In the genomic region with DNA sequence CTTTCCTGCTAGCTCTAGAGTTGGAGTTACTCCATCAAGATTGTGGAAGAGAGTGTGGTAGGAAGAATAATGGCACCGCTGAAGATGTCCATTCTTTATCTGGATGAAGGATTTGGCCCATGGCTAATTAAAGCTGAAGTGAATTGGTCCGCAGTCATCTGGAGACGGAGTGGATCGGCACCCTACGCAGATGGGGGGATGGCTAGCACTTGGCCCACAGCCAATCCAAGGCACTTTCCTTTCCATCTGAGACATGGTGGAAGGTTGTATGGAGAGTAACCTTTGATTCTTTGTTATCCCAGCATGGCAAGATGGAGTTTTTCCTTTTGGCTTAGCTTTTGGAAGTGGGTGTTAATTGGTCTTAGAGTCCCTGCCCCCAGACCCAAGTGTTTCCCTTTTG, we compare ENCODE assay signal across 22 cellular contexts.
"Had no signal": no experiment of that assay in that cellular context is flagged by ENCODE, and none has a peak within 500 bp of the region (broad histone marks: within the 10 kb centered on the region; RNA-seq: fewer than 3 reads in every experiment).

No MANE protein-coding gene starts in this region.

- H3K4me2 ChIP-seq: KMS-11 had no signal

- H3K4me3 ChIP-seq: SJSA1, SK-N-MC had no signal

- H3K36me3 ChIP-seq: SJSA1 had no signal

- H3K9ac ChIP-seq: KMS-11 had no signal

- H3K27ac ChIP-seq: HL-60, KMS-11, SJSA1, SK-N-MC had no signal

- H3K9me3 ChIP-seq: SJSA1 had no signal

- H3K4me1 ChIP-seq: SJSA1 had no signal

- FAIRE-seq: RCC 7860 had no signal

- DNase-seq: IMR-90, Kasumi-1, MM.1S, NCI-H1092 treated with DMSO at 0.1 percent for 48 hours, NCI-H1436, NCI-H187, NCI-H2029, NCI-H2081 treated with DMSO at 0.1 percent for 48 hours, NCI-H2171, NCI-H226, NCI-H446, NCI-H510A, NCI-H524 treated with DMSO at 0.1 percent for 48 hours, NCI-H69, NCI-H774, RPMI8226, SIG-M5 had no signal
